19 cellular contexts compared by ENCODE assay signal in the genomic region with DNA sequence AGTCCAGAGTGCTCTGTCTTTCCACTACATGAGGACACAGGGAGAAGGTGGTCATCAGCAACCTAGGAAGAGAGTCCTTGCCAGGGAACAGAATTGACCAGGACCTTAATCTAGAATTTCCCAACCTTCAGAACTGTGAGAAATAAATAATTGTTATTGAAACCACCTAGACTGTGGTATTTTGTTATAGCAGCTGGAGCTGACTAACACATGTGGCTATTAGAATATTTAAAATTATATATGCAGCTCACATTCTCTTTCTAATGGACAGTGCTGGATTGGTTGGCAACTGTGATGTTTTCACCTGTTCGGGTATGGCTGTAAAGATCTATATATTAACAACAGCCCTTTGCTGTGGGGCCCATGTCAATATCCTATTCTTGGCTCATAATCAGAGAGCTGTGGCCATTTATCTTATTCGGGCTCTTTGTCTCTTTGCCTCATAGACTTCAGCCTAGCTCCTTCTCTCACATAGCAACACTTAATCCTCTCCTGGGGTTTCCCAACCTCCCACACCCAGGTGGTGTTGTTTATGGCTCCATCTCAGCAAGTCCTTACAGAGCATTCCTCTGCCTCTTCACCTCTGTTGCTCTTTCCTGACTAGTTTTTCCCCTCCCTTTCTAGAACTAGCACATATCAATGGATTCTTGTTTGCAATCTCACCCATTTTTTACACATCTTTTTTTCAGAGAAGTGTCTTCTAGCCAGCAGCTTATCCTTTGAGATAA. TPM values are rescaled to one million over a fixed set of nuclear protein-coding genes. Genes with fewer than 3 reads are reported as not detected.
DNase-seq lines count a peak whose midpoint lies in the region; ATAC-seq and TF ChIP-seq lines count a peak whose summit lies in the region.
"Had no signal": no experiment of that assay in that cellular context is flagged by ENCODE, and none has a peak within 500 bp of the region (broad histone marks: within the 10 kb centered on the region; RNA-seq: fewer than 3 reads in every experiment).

No MANE protein-coding gene starts in this region.

- POLR2A ChIA-PET in HEK293 (lab: Yijun Ruan, JAX) (no interaction called here), PC-3 (lab: Charles Lee; ENCODE audit: unreplicated experiment) (no interaction called here)

- intact Hi-C loops in PC-3 (cut with micrococcal nuclease): loop anchor here (2.0 kb wide), 1 partner anchor 59 kb away; no protein-coding TSS in a partner anchor
- intact Hi-C loops in lower lobe of right lung (cut with DNase I): no loop called here

- no peak overlapping the region for H3K4me3 ChIP-seq in HEK293 (ENCODE audit: low read depth, low read length)
- H3K4me3 ChIP-seq in PC-3 (ENCODE audit: low read length): no peak overlapping the region
- H3K4me3 ChIP-seq in lower lobe of right lung: no peak overlapping the region
- H3K4me3 ChIP-seq: GM23248, MG63, SK-N-MC had no signal

- no peak overlapping the region for H3K27ac Mint-ChIP-seq in osteocyte (ENCODE audit: unreplicated experiment)

- no peaks in the 10 kb centered on the region for H3K9me3 ChIP-seq in HEK293 (ENCODE audit: control insufficient read depth, insufficient read depth, low read depth, low read length)
- H3K9me3 ChIP-seq in PC-3 (ENCODE audit: low read length): no peaks in the 10 kb centered on the region
- H3K9me3 ChIP-seq in lower lobe of right lung: no peaks in the 10 kb centered on the region
- H3K9me3 ChIP-seq: MG63 had no signal

- H3F3A ChIP-seq in PC-3 (ENCODE audit: low read length, unreplicated experiment): no peaks in the 10 kb centered on the region

- H3K4me3 Mint-ChIP-seq in osteocyte (ENCODE audit: unreplicated experiment): no peak overlapping the region

- H3K36me3 ChIP-seq in HEK293 (ENCODE audit: control insufficient read depth in 2 of 2, insufficient read depth in 1 of 2, low read length in 2 of 2) (no peaks in the 10 kb centered on the region), PC-3 (ENCODE audit: low read depth, low read length) (no peaks in the 10 kb centered on the region), lower lobe of right lung (no peaks in the 10 kb centered on the region)
- H3K36me3 ChIP-seq: MG63 had no signal

- CTCF ChIA-PET in HEK293 (lab: Yijun Ruan, JAX) (interaction anchor here (0.6 kb wide), 1 partner anchor 246 kb away, joined by 3 read pairs; no protein-coding TSS in a partner anchor), PC-3 (lab: Charles Lee) (interaction anchor here (1.1 to 1.4 kb wide), 2 partner anchors 43 to 98 kb away, joined by 4 to 9 read pairs; no protein-coding TSS in a partner anchor)

- no peaks in the 10 kb centered on the region for H3K9me2 ChIP-seq in PC-3 (replicated peaks; ENCODE audit: low read length)

- no peak overlapping the region for H2AFZ ChIP-seq in PC-3 (ENCODE audit: low read length)
- H2AFZ ChIP-seq: GM23248 had no signal

- H3K36me3 Mint-ChIP-seq in osteocyte (ENCODE audit: unreplicated experiment): no peaks in the 10 kb centered on the region

- no peak for TF ChIP-seq CTCF in HEK293 (tag by site-specific recombination; IDR thresholded peaks at IDR 0.05)
- no peak for TF ChIP-seq CTCF in PC-3 (conservative IDR thresholded peaks at IDR 0.05; ENCODE audit: low read depth, low read length)
- no peak for TF ChIP-seq CTCF in lower lobe of right lung (IDR thresholded peaks at IDR 0.05)
- no peak for TF ChIP-seq CTCF in osteocyte (IDR thresholded peaks at IDR 0.05)

- H3K4me1 ChIP-seq in HEK293 (ENCODE audit: control insufficient read depth, insufficient read depth, low read length) (no peaks in the 10 kb centered on the region), PC-3 (ENCODE audit: insufficient read depth, low read length) (peaks cover 19% of the 10 kb centered on the region), lower lobe of right lung (no peaks in the 10 kb centered on the region)

- no peak for ATAC-seq in PC-3
- ATAC-seq in lower lobe of right lung: peak; percentile 47 to 57
- no peak for ATAC-seq in GM21717 (IDR thresholded peaks at IDR 0.05; ENCODE audit: unreplicated experiment)
- ATAC-seq in GM19351 (IDR thresholded peaks at IDR 0.05; ENCODE audit: unreplicated experiment): no peak
- ATAC-seq: Right ventricle myocardium inferior had no signal

- no peaks in the 10 kb centered on the region for H3K27me3 ChIP-seq in PC-3 (ENCODE audit: low read length)
- no peaks in the 10 kb centered on the region for H3K27me3 ChIP-seq in lower lobe of right lung (ENCODE audit: low read depth)
- H3K27me3 ChIP-seq: MG63 had no signal

- BruUV-seq in PC-3 (replicated peaks; lab: Mats Ljungman, UMichigan): no TSS peak

- H4K20me1 ChIP-seq in PC-3 (ENCODE audit: low read length): no peaks in the 10 kb centered on the region

- H3K9me3 Mint-ChIP-seq in osteocyte (ENCODE audit: unreplicated experiment): peaks cover 4% of the 10 kb centered on the region

- H3K4me1 Mint-ChIP-seq in osteocyte (ENCODE audit: unreplicated experiment): no peaks in the 10 kb centered on the region

- no peak overlapping the region for H3K9ac ChIP-seq in PC-3 (ENCODE audit: low read length)
- H3K9ac ChIP-seq: GM23248, KMS-11 had no signal

- peak overlapping the region; percentile 5; the same call in 1 of the 2 replicates for H3K4me2 ChIP-seq in PC-3 (ENCODE audit: low read length)
- H3K4me2 ChIP-seq: KMS-11 had no signal

- H3K27ac ChIP-seq in HEK293 (ENCODE audit: extremely low read depth, low read depth, low read length) (no peak overlapping the region), PC-3 (ENCODE audit: low read length) (no peak overlapping the region; the same call in 1 of the 2 replicates), epithelial cell of prostate (peak overlapping the region; percentile 9), lower lobe of right lung (no peak overlapping the region)
- H3K27ac ChIP-seq: GM23248, HL-60, KMS-11, SK-N-MC had no signal

- no peak for DNase-seq in PC-3
- DNase-seq in epithelial cell of prostate (ENCODE audit: low read depth, low spot score): no peak
- DNase-seq in lower lobe of right lung: no peak
- DNase-seq in osteocyte (ENCODE audit: extremely low spot score, unreplicated experiment): no peak
- DNase-seq in foreskin melanocyte: no peak
- DNase-seq: DND-41, GDM1, GM23248, MG63, NCI-H1092 treated with DMSO at 0.1 percent for 48 hours, NCI-H1694 treated with DMSO at 0.1 percent for 48 hours, NCI-H524 treated with DMSO at 0.1 percent for 48 hours had no signal

- peaks cover 26% of the 10 kb centered on the region for H3K27me3 Mint-ChIP-seq in osteocyte (ENCODE audit: unreplicated experiment)

- H3K79me2 ChIP-seq in PC-3 (ENCODE audit: low read length): no peaks in the 10 kb centered on the region

TF ChIP-seq in HEK293, 187 proteins besides CTCF, POLR2A, EP300 and RAD21:
- 0 out of 2 replicates have a peak, but pooled peaks have one; percentile 28 for TF ChIP-seq GLIS1 (tag by site-specific recombination; IDR thresholded peaks at IDR 0.05)
- TF ChIP-seq FEZF1 (tag by site-specific recombination; IDR thresholded peaks at IDR 0.05): peak; percentile 53
- no peak for TF ChIP-seq PATZ1 (tag by site-specific recombination; IDR thresholded peaks at IDR 0.05)
- TF ChIP-seq ZNF660 (tag by site-specific recombination; IDR thresholded peaks at IDR 0.05): no peak

RNA-seq across cellular contexts. Expression of gene AMOTL1, which starts 46.4 kb away (rescaled TPM):
- 32.6 and 37.9 TPM in 2 replicates for total RNA-seq in PC-3 (2014; rRNA removed)
- total RNA-seq in lower lobe of right lung: 57.2 TPM
- 66.6 and 71.7 TPM in 2 replicates for total RNA-seq in osteocyte

Comparison
In these comparisons a context has a peak if more than half of its experiments do, and no peak if none do; other contexts are left out.
1. ATAC-seq: peak in lower lobe of right lung (2 of 2); none in PC-3 (single experiment), GM21717 (single experiment) and GM19351 (single experiment).